ENCODE assay signal across 8 cellular contexts in the genomic region with DNA sequence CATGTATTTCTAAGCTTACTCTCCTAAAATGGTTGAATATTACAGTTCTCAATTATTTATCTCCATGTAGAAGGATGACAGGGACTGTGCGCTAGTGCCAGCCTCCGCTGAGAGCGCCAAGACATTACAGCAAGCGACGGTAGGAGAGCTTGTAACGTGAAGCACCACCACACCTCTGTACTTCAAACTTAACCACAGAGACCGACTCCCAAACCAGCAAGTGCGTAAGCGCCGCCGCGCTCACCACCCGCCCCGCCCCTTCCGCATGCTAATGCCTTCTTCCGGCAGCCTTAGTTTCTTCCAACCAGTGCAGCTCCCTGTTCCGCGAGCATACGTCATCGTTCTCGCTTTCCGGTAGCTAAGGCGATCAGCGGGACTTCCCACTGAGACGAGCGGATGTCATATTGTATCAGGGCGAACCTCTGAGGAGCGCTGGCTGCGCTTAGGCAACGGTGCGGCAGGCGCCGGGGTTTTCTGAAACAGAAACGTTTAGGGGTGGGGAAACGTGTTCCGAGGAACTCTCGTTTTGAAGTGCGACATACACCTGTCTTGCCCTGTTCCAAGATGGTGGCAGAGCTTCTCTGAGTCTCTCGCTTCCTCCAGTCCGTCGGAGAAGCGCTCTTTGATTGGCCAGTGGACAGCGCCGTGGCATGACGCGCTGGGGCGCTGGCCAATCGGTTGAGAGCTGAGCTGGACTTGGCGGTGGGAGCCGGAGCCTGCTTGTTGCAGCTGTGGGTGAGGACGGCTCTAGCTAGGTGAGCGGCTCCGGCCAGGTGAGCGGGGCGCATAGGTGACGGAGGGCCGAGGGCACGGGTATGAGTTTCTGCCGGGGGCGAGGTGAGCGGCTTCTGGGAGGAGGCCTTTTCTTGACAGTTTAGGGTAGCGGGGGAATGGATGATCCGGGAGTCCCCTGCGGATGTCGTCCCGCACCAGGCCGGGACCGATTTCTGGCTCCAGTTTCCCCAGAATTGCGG. TPM values are rescaled to one million over a fixed set of nuclear protein-coding genes. Genes with fewer than 3 reads are reported as not detected.
DNase-seq lines count a peak whose midpoint lies in the region; ATAC-seq, FAIRE-seq and TF ChIP-seq lines count a peak whose summit lies in the region.

Gene SEC23B (plus strand): TSS at position 723 of the 974 bp plus-strand sequence. CDS start 2,896 bp downstream, outside the sequence.

- H3K4me1 Mint-ChIP-seq in T-helper 2 cell treated with Interferon-gamma antibody and Interleukin-4, amounts not matched to agents 5 μg/mL and 100 μg/mL, for 36 hours (ENCODE audit: low read depth) = peaks cover 32% of the 10 kb centered on the region

- H3K27ac Mint-ChIP-seq in T-helper 2 cell treated with Interferon-gamma antibody and Interleukin-4, amounts not matched to agents 5 μg/mL and 100 μg/mL, for 36 hours = peak within 1 kb of the TSS; percentile 100

- FAIRE-seq in urothelium cell line (lab: Jason Lieb, UNC) = no peak

- H3K27ac ChIP-seq in ascending aorta (peak within 1 kb of the TSS; percentile 88 to 94), right atrium auricular region (peak within 1 kb of the TSS; percentile 96), psoas muscle (peak within 1 kb of the TSS; percentile 98)

- H3K27me3 ChIP-seq in ascending aorta = no peaks in the 10 kb centered on the region
- H3K27me3 ChIP-seq in right atrium auricular region = no peaks in the 10 kb centered on the region
- no peaks in the 10 kb centered on the region for H3K27me3 ChIP-seq in psoas muscle (ENCODE audit: insufficient read depth in 3 of 3, low read length in 2 of 3)

- H3K9me3 ChIP-seq in ascending aorta (no peaks in the 10 kb centered on the region), right atrium auricular region (no peaks in the 10 kb centered on the region), psoas muscle (no peaks in the 10 kb centered on the region)

- peaks cover 32% of the 10 kb centered on the region for H3K36me3 Mint-ChIP-seq in T-helper 2 cell treated with Interferon-gamma antibody and Interleukin-4, amounts not matched to agents 5 μg/mL and 100 μg/mL, for 36 hours (ENCODE audit: low read depth)

- peak within 1 kb of the TSS; percentile 99 for H3K4me3 Mint-ChIP-seq in T-helper 2 cell treated with Interferon-gamma antibody and Interleukin-4, amounts not matched to agents 5 μg/mL and 100 μg/mL, for 36 hours

- H3K27me3 Mint-ChIP-seq in T-helper 2 cell treated with Interferon-gamma antibody and Interleukin-4, amounts not matched to agents 5 μg/mL and 100 μg/mL, for 36 hours (ENCODE audit: low read depth) = no peaks in the 10 kb centered on the region

- 0% methylated on average over 68 to 69 of the region's 69 CpGs for WGBS in psoas muscle, 3 donors

- H3K4me3 ChIP-seq in ascending aorta (peak within 1 kb of the TSS; percentile 64 to 78), right atrium auricular region (peak within 1 kb of the TSS; percentile 63 to 90), psoas muscle (peak within 1 kb of the TSS; percentile 95)

- TF ChIP-seq CTCF in ascending aorta (IDR thresholded peaks at IDR 0.05) (no peak), right atrium auricular region (IDR thresholded peaks at IDR 0.05) (no peak), psoas muscle (IDR thresholded peaks at IDR 0.05) (no peak)

- peaks cover 0 to 14% of the 10 kb centered on the region in 2 donors for H3K36me3 ChIP-seq in ascending aorta
- peaks cover 15% of the 10 kb centered on the region for H3K36me3 ChIP-seq in right atrium auricular region
- peaks cover 0 to 32% of the 10 kb centered on the region in 2 donors for H3K36me3 ChIP-seq in psoas muscle (ENCODE audit: insufficient read depth in 1 of 2, low read depth in 1 of 2)

- no peaks in the 10 kb centered on the region for H3K9me3 Mint-ChIP-seq in T-helper 2 cell treated with Interferon-gamma antibody and Interleukin-4, amounts not matched to agents 5 μg/mL and 100 μg/mL, for 36 hours

- H3K4me1 ChIP-seq in ascending aorta = peaks cover 4 to 11% of the 10 kb centered on the region in 2 donors
- peaks cover 0 to 19% of the 10 kb centered on the region in 2 donors for H3K4me1 ChIP-seq in right atrium auricular region
- peaks cover 11% of the 10 kb centered on the region for H3K4me1 ChIP-seq in psoas muscle

- ATAC-seq in GM18502 (IDR thresholded peaks at IDR 0.05; ENCODE audit: poor library complexity, unreplicated experiment) (peak; percentile 95), HG02970 (IDR thresholded peaks at IDR 0.05; ENCODE audit: low FRiP score, unreplicated experiment) (peak; percentile 98), psoas muscle (peak; percentile 98 to 99 (median 98))

- DNase-seq in NCI-H1930 (lab: John Stamatoyannopoulos, UW) = peak; percentile 97
- peak; percentile 98 for DNase-seq in T-helper 2 cell treated with Interferon-gamma antibody and Interleukin-4, amounts not matched to agents 5 μg/mL and 100 μg/mL, for 36 hours (ENCODE audit: low spot score)
- peak; percentile 94 to 99 for DNase-seq in ascending aorta (ENCODE audit: low spot score in 2 of 2)
- DNase-seq in right atrium auricular region (ENCODE audit: low spot score) = peak; percentile 99
- DNase-seq in psoas muscle = peak; percentile 97
- DNase-seq in urothelium cell line (ENCODE audit: low spot score) = peak; percentile 95

- intact Hi-C loops in ascending aorta (cut with DNase I) = loop anchor here (1.0 to 10.0 kb wide), 7 partner anchors 10 to 987 kb away; partner anchors contain the start of genes DZANK1, POLR3F, RBBP9 and SMIM26
- intact Hi-C loops in psoas muscle (cut with DNase I) = loop anchor here in 1 of 2 donors (5.0 kb wide), 1 partner anchor 60 kb away; the partner anchor contains the start of gene SMIM26

RNA-seq across cellular contexts. Expression of gene SEC23B, which starts in this region (rescaled TPM):
- total RNA-seq in ascending aorta (21.8 TPM), right atrium auricular region (10 to 100 TPM in 1 of 2 donors, 1 to 10 TPM in 1; 6.8 to 19.1 TPM), psoas muscle (1 to 10 TPM; 6.1 to 9.5 (median 7.8) TPM)
- polyA plus RNA-seq in psoas muscle = 10 to 100 TPM in 1 of 3 donors, 1 to 10 TPM in 2; 3.1 to 14.0 (median 7.9) TPM

Comparison
In these comparisons a context has a peak if more than half of its experiments do, and no peak if none do; other contexts are left out.
1. Peak in every context shown above with its lines: DNase-seq, ATAC-seq, H3K4me3 ChIP-seq and H3K27ac ChIP-seq.